Comparison of ENCODE assay signal across 8 cellular contexts in genomic region chr9:33818167-33818831, GRCh38. TPM values are rescaled to one million over a fixed set of nuclear protein-coding genes. Genes with fewer than 3 reads are reported as not detected.
DNase-seq lines count a peak whose midpoint lies in the region; ATAC-seq and TF ChIP-seq lines count a peak whose summit lies in the region.

No MANE protein-coding gene starts in this region.

- H3K79me2 ChIP-seq in Karpas-422 (ENCODE audit: low read length): peaks cover 61% of the 10 kb centered on the region

- H3K27me3 ChIP-seq in Karpas-422 (ENCODE audit: low read length): no peaks in the 10 kb centered on the region
- H3K27me3 ChIP-seq in body of pancreas: no peaks in the 10 kb centered on the region
- H3K27me3 ChIP-seq in stomach: no peaks in the 10 kb centered on the region

- peaks cover 43% of the 10 kb centered on the region for H3K4me1 ChIP-seq in Karpas-422 (ENCODE audit: low read length)
- H3K4me1 ChIP-seq in body of pancreas: peaks cover 55% of the 10 kb centered on the region
- H3K4me1 ChIP-seq in stomach: peaks cover 32 to 76% (median 57%) of the 10 kb centered on the region in 4 donors

- DNase-seq in GM12864 (ENCODE audit: low read depth) (no peak), Karpas-422 (peak; percentile 58), body of pancreas (peak in 2 of 4 donors; percentile 52 to 68), left kidney (ENCODE audit: low read depth, low spot score) (peak; percentile 65), stomach (peak; percentile 28), NCI-H226 (no peak), ACHN (no peak), NCI-H2196 treated with DMSO at 0.1 percent for 48 hours (lab: John Stamatoyannopoulos, UW; ENCODE audit: unreplicated experiment) (no peak)

- no peak for TF ChIP-seq EP300 in stomach (IDR thresholded peaks at IDR 0.05)

- peaks cover 17% of the 10 kb centered on the region; the same call in 1 of the 2 replicates for H4K20me1 ChIP-seq in Karpas-422 (ENCODE audit: insufficient read depth, low read depth, low read length)

- H3K9me3 ChIP-seq in Karpas-422 (ENCODE audit: low read length): no peaks in the 10 kb centered on the region
- H3K9me3 ChIP-seq in body of pancreas: no peaks in the 10 kb centered on the region
- H3K9me3 ChIP-seq in stomach: no peaks in the 10 kb centered on the region

- in situ Hi-C loops in ACHN (cut with HindIII; ENCODE audit: low pct_ligation_motif_present, low pct_unique_long_range_greater_than_20kb, low sequenced_read_pairs): no loop called here

- TF ChIP-seq CTCF in GM12864 (IDR thresholded peaks at IDR 0.05; ENCODE audit: low read depth, low read length, missing control alignments): no peak
- TF ChIP-seq CTCF in body of pancreas (IDR thresholded peaks at IDR 0.05): no peak
- TF ChIP-seq CTCF in stomach (IDR thresholded peaks at IDR 0.05): no peak

- no peak for ATAC-seq in body of pancreas

- intact Hi-C loops in body of pancreas (cut with DNase I): loop anchor here (5.0 kb wide), 1 partner anchor 34 kb away; no protein-coding TSS in a partner anchor
- intact Hi-C loops in stomach (cut with DNase I; ENCODE audit: low total_unique reads): no loop called here

- peak overlapping the region; percentile 82 for H3K4me2 ChIP-seq in Karpas-422 (ENCODE audit: low read depth, low read length, poor library complexity, severe bottlenecking)

- H2AFZ ChIP-seq in Karpas-422 (ENCODE audit: low read length): no peak overlapping the region

- 0% methylated on average over 6 to 17 of the region's 17 CpGs for WGBS in body of pancreas, 2 donors
- 0 to 1% (median 0%) methylated on average over 11 to 17 of the region's 17 CpGs for WGBS in stomach, 5 donors

- no peaks in the 10 kb centered on the region for H3K9me2 ChIP-seq in Karpas-422 (replicated peaks; ENCODE audit: insufficient read depth, low read length)

- H3K36me3 ChIP-seq in Karpas-422 (ENCODE audit: insufficient read depth, low read length): no peaks in the 10 kb centered on the region; the same call in 1 of the 2 replicates
- H3K36me3 ChIP-seq in body of pancreas (replicated peaks in 1 of 2; ENCODE audit: insufficient read depth in 1 of 2, low read depth in 2 of 2): no peaks in the 10 kb centered on the region
- H3K36me3 ChIP-seq in stomach: no peaks in the 10 kb centered on the region

- H3K4me3 ChIP-seq in GM12864 (ENCODE audit: low read depth, low read length) (peak overlapping the region; percentile 60), Karpas-422 (ENCODE audit: low read length) (peak overlapping the region; percentile 97), body of pancreas (peak overlapping the region; percentile 90 to 91), stomach (peak overlapping the region; percentile 77 to 93 (median 87))

- peak in 2 of 3 donors; percentile 35 to 36 for TF ChIP-seq POLR2A in body of pancreas (IDR thresholded peaks at IDR 0.05)
- TF ChIP-seq POLR2A in stomach (IDR thresholded peaks at IDR 0.05): no peak

- H3K27ac ChIP-seq in Karpas-422 (ENCODE audit: low read length): peak overlapping the region; percentile 18; the same call in 1 of the 2 replicates
- H3K27ac ChIP-seq in body of pancreas: peak overlapping the region; percentile 89 to 100 (median 98)
- H3K27ac ChIP-seq in stomach: peak overlapping the region; percentile 98 to 100 (median 100)

- peak overlapping the region; percentile 98 for H3K9ac ChIP-seq in Karpas-422 (ENCODE audit: low read length)

RNA-seq across cellular contexts. Expression of gene UBE2R2, which starts 1.3 kb away (rescaled TPM):
- 21.7 and 34.0 TPM in 2 replicates for total RNA-seq in Karpas-422 (2014; rRNA removed; shearing (Covaris generic); ENCODE audit: low replicate concordance)
- total RNA-seq in body of pancreas (10 to 100 TPM; 26.7 to 31.4 TPM), stomach (100 to 1,000 TPM in 1 of 5 donors, 10 to 100 TPM in 3, 1 to 10 TPM in 1; 6.4 to 117 (median 25.9) TPM)
- 10 to 100 TPM; 14.1 to 28.6 (median 14.9) TPM for polyA plus RNA-seq in stomach

RNA-seq across cellular contexts. Expression of gene PRSS3, which starts 22.9 kb away (rescaled TPM):
- 0.40 TPM in 1 of 2 replicates, not detected in the other for total RNA-seq in Karpas-422 (2014; rRNA removed; shearing (Covaris generic); ENCODE audit: low replicate concordance)
- total RNA-seq in body of pancreas: 100 to 1,000 TPM; 526 to 604 TPM
- total RNA-seq in stomach: 10 to 100 TPM in 2 of 5 donors, 1 to 10 TPM in 2, not detected in 1; 1.8 to 91.2 (median 11.6) TPM
- polyA plus RNA-seq in stomach: 10 to 100 TPM; 10.7 to 68.1 (median 21.9) TPM

Comparison
In these comparisons a context has a peak if more than half of its experiments do, and no peak if none do; other contexts are left out.
1. DNase-seq: peak in Karpas-422 (single experiment), left kidney (single experiment) and stomach (single experiment); none in GM12864 (single experiment), NCI-H226 (single experiment), ACHN (single experiment) and NCI-H2196 treated with DMSO at 0.1 percent for 48 hours (single experiment).
2. H3K27ac ChIP-seq: peak in every context shown above with its lines; median percentile 100 in stomach; 98 in body of pancreas; 18 in Karpas-422.
3. POLR2A ChIP-seq: peak in body of pancreas (2 of 3); none in stomach (0 of 4).
4. RNA of gene PRSS3, which starts 22.9 kb away (total RNA-seq): 526 to 604 TPM in body of pancreas; 1.8 to 91.2 TPM in stomach and 0.40 TPM in Karpas-422; every median in the first group is over 4 times any median in the second.
5. Peak in every context shown above with its lines, with median percentiles within 50 percentile points of each other: H3K4me3 ChIP-seq.